8 cellular contexts compared by ENCODE assay signal in the genomic region with DNA sequence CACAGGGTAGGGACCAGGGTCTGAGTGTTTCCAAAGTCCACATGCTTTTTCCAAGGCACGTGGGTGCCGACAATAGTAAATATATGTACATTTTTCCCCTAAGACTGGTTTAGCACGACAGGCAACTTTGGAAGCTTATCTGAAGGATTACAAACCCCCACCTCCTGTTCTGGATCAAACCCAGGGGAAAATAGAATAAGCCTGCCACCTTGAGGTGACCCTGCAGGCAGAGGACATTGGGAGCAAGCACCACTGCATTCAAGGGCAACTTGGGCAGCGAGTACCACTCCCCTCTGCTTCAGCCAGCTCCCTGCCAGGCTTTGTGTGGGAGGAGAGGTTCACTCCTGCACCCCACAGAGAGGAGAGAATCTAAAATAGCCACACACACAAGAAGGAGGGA. TPM values are rescaled to one million over a fixed set of nuclear protein-coding genes. Genes with fewer than 3 reads are reported as not detected.
DNase-seq lines count a peak whose midpoint lies in the region; TF ChIP-seq lines count a peak whose summit lies in the region.

No MANE protein-coding gene starts in this region.

- peak; percentile 79 for TF ChIP-seq CTCF in LNCaP clone FGC (IDR thresholded peaks at IDR 0.05; ENCODE audit: control insufficient read depth, extremely low read depth, insufficient read depth)
- TF ChIP-seq CTCF in SU-DHL-6 (IDR thresholded peaks at IDR 0.05; ENCODE audit: insufficient read depth, low read length, poor library complexity, severe bottlenecking): peak; percentile 26
- TF ChIP-seq CTCF in hepatocyte (IDR thresholded peaks at IDR 0.05; ENCODE audit: poor library complexity): peak; percentile 59
- TF ChIP-seq CTCF in spleen (IDR thresholded peaks at IDR 0.05 in 8 of 11, conservative IDR thresholded peaks at IDR 0.05 in 3 of 11): peak in 2 of 11 experiments; percentile 13 to 15

- intact Hi-C loops in posterior vena cava (cut with DNase I): loop anchor here in 1 of 2 donors (10.0 kb wide), 1 partner anchor 135 kb away; the partner anchor contains the start of gene MGLL
- intact Hi-C loops in spleen (cut with DNase I; ENCODE audit: low total_unique reads): no loop called here

- 16% methylated on average over 4 of the region's 4 CpGs for WGBS in hepatocyte (ENCODE audit: low lambda C conversion rate, missing lambda C conversion rate)
- WGBS in spleen, 5 donors: 56 to 70% (median 62%) methylated on average over 4 of the region's 4 CpGs

- H3K79me2 ChIP-seq in SU-DHL-6 (ENCODE audit: insufficient read depth, low read length) (no peaks in the 10 kb centered on the region), hepatocyte (no peaks in the 10 kb centered on the region)

- H3K4me1 ChIP-seq in hepatocyte (ENCODE audit: insufficient read depth) (no peaks in the 10 kb centered on the region), spleen (no peaks in the 10 kb centered on the region)

- no peak for TF ChIP-seq POLR2A in spleen (IDR thresholded peaks at IDR 0.05)

- H3K9me2 ChIP-seq in SU-DHL-6 (replicated peaks; ENCODE audit: insufficient read depth, low read length) (no peaks in the 10 kb centered on the region), hepatocyte (replicated peaks; ENCODE audit: insufficient read depth) (no peaks in the 10 kb centered on the region)

- H3K36me3 ChIP-seq in SU-DHL-6 (ENCODE audit: low read length) (no peaks in the 10 kb centered on the region), hepatocyte (replicated peaks; ENCODE audit: insufficient read depth, low read depth) (no peaks in the 10 kb centered on the region), spleen (no peaks in the 10 kb centered on the region)

- H3K4me2 ChIP-seq in SU-DHL-6 (ENCODE audit: low read depth, low read length, poor library complexity, severe bottlenecking) (no peak overlapping the region), hepatocyte (no peak overlapping the region)

- DNase-seq in DMS79 (lab: John Stamatoyannopoulos, UW) (peak; percentile 58), LNCaP clone FGC (ENCODE audit: low read depth) (peak; percentile 66), hepatocyte (ENCODE audit: low spot score) (peak; percentile 71), posterior vena cava (ENCODE audit: low spot score) (no peak), NCI-H2029 treated with DMSO at 0.1 percent for 48 hours (lab: John Stamatoyannopoulos, UW) (no peak), spleen (no peak)
- DNase-seq in activated CD8-positive, alpha-beta memory T cell treated with anti-CD3 and anti-CD28 coated beads, Interleukin-2, amount 50 U/mL, for 4 hours: no peak

- H3K27me3 ChIP-seq in SU-DHL-6 (ENCODE audit: low read length): no peaks in the 10 kb centered on the region
- no peaks in the 10 kb centered on the region for H3K27me3 ChIP-seq in hepatocyte
- no peaks in the 10 kb centered on the region for H3K27me3 ChIP-seq in spleen (replicated peaks in 1 of 7)

- H3K4me3 ChIP-seq in LNCaP clone FGC (ENCODE audit: low read depth, low read length): no peak overlapping the region
- no peak overlapping the region for H3K4me3 ChIP-seq in SU-DHL-6 (ENCODE audit: insufficient read depth, low read length, poor library complexity, severe bottlenecking)
- no peak overlapping the region for H3K4me3 ChIP-seq in hepatocyte
- no peak overlapping the region for H3K4me3 ChIP-seq in spleen

- H3K9me3 ChIP-seq in SU-DHL-6 (ENCODE audit: insufficient read depth, low read length): no peaks in the 10 kb centered on the region
- H3K9me3 ChIP-seq in hepatocyte (ENCODE audit: low read depth): no peaks in the 10 kb centered on the region
- H3K9me3 ChIP-seq in spleen: no peaks in the 10 kb centered on the region

- H3K27ac ChIP-seq in SU-DHL-6 (ENCODE audit: low read depth, low read length) (no peak overlapping the region), hepatocyte (no peak overlapping the region), spleen (no peak overlapping the region)

- no peak overlapping the region for H3K9ac ChIP-seq in SU-DHL-6 (ENCODE audit: low read length)

- H2AFZ ChIP-seq in SU-DHL-6 (ENCODE audit: low read depth, low read length, severe bottlenecking): no peak overlapping the region
- no peak overlapping the region for H2AFZ ChIP-seq in hepatocyte

- H4K20me1 ChIP-seq in SU-DHL-6 (ENCODE audit: low read depth, low read length): no peaks in the 10 kb centered on the region
- no peaks in the 10 kb centered on the region for H4K20me1 ChIP-seq in hepatocyte (ENCODE audit: insufficient read depth, poor library complexity, severe bottlenecking)

- H3F3A ChIP-seq in SU-DHL-6 (ENCODE audit: insufficient read depth): no peaks in the 10 kb centered on the region

RNA-seq across cellular contexts. Expression of gene KBTBD12, which starts 44.8 kb away (rescaled TPM):
- 0.07 TPM in 1 of 2 replicates, not detected in the other for total RNA-seq in hepatocyte
- polyA plus RNA-seq in hepatocyte: not detected in 2 replicates
- 1 to 10 TPM; 2.1 to 3.0 TPM for total RNA-seq in posterior vena cava
- total RNA-seq in spleen: under 1 TPM in 4 of 7 donors, not detected in 3; 0.06 to 0.51 (median 0.17) TPM
- polyA plus RNA-seq in spleen: under 1 TPM in 2 of 3 donors, not detected in 1; 0.03 to 0.05 TPM

Comparison
In these comparisons a context has a peak if more than half of its experiments do, and no peak if none do; other contexts are left out.
1. DNase-seq: peak in DMS79 (single experiment), LNCaP clone FGC (single experiment) and hepatocyte (single experiment); none in activated CD8-positive, alpha-beta memory T cell treated with anti-CD3 and anti-CD28 coated beads, Interleukin-2, amount 50 U/mL, for 4 hours (single experiment), posterior vena cava (single experiment), NCI-H2029 treated with DMSO at 0.1 percent for 48 hours (single experiment) and spleen (single experiment).